In the genomic region with DNA sequence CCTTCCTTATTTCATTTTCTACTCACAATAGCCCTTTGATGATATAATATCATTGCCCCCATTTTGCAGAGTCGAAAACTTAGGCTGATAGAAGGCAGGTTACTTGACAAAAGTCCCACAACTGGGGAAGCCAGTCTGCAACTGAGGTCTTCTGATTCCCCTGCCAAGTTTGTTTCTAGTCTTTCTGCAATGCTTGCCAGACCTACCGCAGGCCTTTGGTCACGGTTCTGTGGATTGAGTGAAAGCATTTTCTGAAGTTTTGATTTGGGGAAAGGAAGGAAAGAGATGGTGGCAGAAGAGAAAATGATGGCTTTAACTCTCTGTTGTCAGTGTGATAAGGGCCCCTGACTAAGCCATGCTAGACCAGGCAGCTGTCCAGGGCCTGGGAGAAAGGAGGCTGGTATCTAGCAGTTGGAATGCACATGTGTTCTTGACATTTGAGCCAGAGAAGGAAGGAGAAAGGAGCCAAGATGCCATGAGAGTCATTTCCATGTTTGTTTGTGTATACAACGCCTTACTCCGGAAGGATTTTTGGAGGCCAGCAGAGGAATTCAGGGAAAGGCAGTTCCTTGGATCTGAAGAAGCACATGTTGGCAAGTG, we compare ENCODE assay signal across 14 cellular contexts. TPM values are rescaled to one million over a fixed set of nuclear protein-coding genes. Genes with fewer than 3 reads are reported as not detected.
DNase-seq lines count a peak whose midpoint lies in the region; TF ChIP-seq lines count a peak whose summit lies in the region.
"Had no signal": no experiment of that assay in that cellular context is flagged by ENCODE, and none has a peak within 500 bp of the region (broad histone marks: within the 10 kb centered on the region; RNA-seq: fewer than 3 reads in every experiment).

No MANE protein-coding gene starts in this region.

- H3K27ac ChIP-seq in neural progenitor cell: no peak overlapping the region
- H3K27ac ChIP-seq: 22Rv1 had no signal

- peaks cover 27% of the 10 kb centered on the region for H3K36me3 Mint-ChIP-seq in neural progenitor cell

- no peaks in the 10 kb centered on the region for H3K9me3 ChIP-seq in adipocyte (ENCODE audit: control insufficient read depth, low read length)
- no peaks in the 10 kb centered on the region for H3K9me3 ChIP-seq in BE2C
- H3K9me3 ChIP-seq in neural progenitor cell (ENCODE audit: low read depth): no peaks in the 10 kb centered on the region

- no peak overlapping the region for H3K27ac Mint-ChIP-seq in neural progenitor cell
- H3K27ac Mint-ChIP-seq: type B pancreatic cell had no signal

- peaks cover 32% of the 10 kb centered on the region for H3K4me1 ChIP-seq in adipocyte (ENCODE audit: control insufficient read depth, insufficient read depth, low read length)
- H3K4me1 ChIP-seq in BE2C: no peaks in the 10 kb centered on the region
- no peaks in the 10 kb centered on the region for H3K4me1 ChIP-seq in neural progenitor cell

- H3K27me3 ChIP-seq in adipocyte (replicated peaks; ENCODE audit: control insufficient read depth, insufficient read depth, low read length): no peaks in the 10 kb centered on the region
- H3K27me3 ChIP-seq in BE2C: no peaks in the 10 kb centered on the region
- no peaks in the 10 kb centered on the region for H3K27me3 ChIP-seq in neural progenitor cell

- peaks cover 4% of the 10 kb centered on the region for H3F3A ChIP-seq in neural progenitor cell (ENCODE audit: low read depth)

- H3K9me3 Mint-ChIP-seq in neural progenitor cell: peaks cover 3% of the 10 kb centered on the region
- H3K9me3 Mint-ChIP-seq: GM23338, type B pancreatic cell had no signal

- H4K20me1 ChIP-seq in neural progenitor cell (ENCODE audit: low read depth): no peaks in the 10 kb centered on the region

- H3K4me2 ChIP-seq in neural progenitor cell: no peak overlapping the region
- H3K4me2 ChIP-seq: GM23338 had no signal

- H3K79me2 ChIP-seq in neural progenitor cell (ENCODE audit: low read depth): no peaks in the 10 kb centered on the region

- no peak overlapping the region for H3K4me3 Mint-ChIP-seq in neural progenitor cell
- H3K4me3 Mint-ChIP-seq: GM23338, type B pancreatic cell had no signal

- H3K27me3 Mint-ChIP-seq in neural progenitor cell (ENCODE audit: insufficient read depth, low read depth): peaks cover 6% of the 10 kb centered on the region
- H3K27me3 Mint-ChIP-seq: type B pancreatic cell had no signal

- peak; percentile 53 for DNase-seq in DMS 273 (lab: John Stamatoyannopoulos, UW; ENCODE audit: unreplicated experiment)
- no peak for DNase-seq in DMS 273 treated with DMSO at 0.1 percent for 48 hours (lab: John Stamatoyannopoulos, UW)
- DNase-seq in adipocyte (ENCODE audit: low read depth): peak; percentile 82
- peak; percentile 81 for DNase-seq in fibroblast of pulmonary artery (ENCODE audit: low read depth)
- DNase-seq in skeletal muscle cell (ENCODE audit: low read depth): peak; percentile 26
- DNase-seq in T-helper 9 cell: no peak
- no peak for DNase-seq in BE2C
- DNase-seq in neural progenitor cell (ENCODE audit: low spot score): no peak
- DNase-seq: mesendoderm; NCI-H2107; stimulated activated CD4-positive, alpha-beta T cell treated with anti-CD3 and anti-CD28 coated beads, Interleukin-15, amount 100 ng/mL, for 24 hours had no signal

- no peak overlapping the region for H2AFZ ChIP-seq in neural progenitor cell (replicated peaks)
- H2AFZ ChIP-seq: GM23338 had no signal

- TF ChIP-seq CTCF in fibroblast of pulmonary artery (IDR thresholded peaks at IDR 0.05; ENCODE audit: low read length, missing control alignments): no peak
- no peak for TF ChIP-seq CTCF in BE2C (IDR thresholded peaks at IDR 0.05; ENCODE audit: low read depth, low read length)
- TF ChIP-seq CTCF in neural progenitor cell (IDR thresholded peaks at IDR 0.05): no peak

- H3K9ac ChIP-seq in adipocyte (ENCODE audit: low read length) (no peak overlapping the region), neural progenitor cell (no peak overlapping the region)

- no peak overlapping the region for H3K4me3 ChIP-seq in adipocyte (ENCODE audit: low read length)
- H3K4me3 ChIP-seq in fibroblast of pulmonary artery (replicated peaks; ENCODE audit: low read depth, low read length): no peak overlapping the region
- no peak overlapping the region for H3K4me3 ChIP-seq in skeletal muscle cell (ENCODE audit: low read depth, low read length)
- H3K4me3 ChIP-seq in BE2C (ENCODE audit: low read depth, low read length): no peak overlapping the region
- H3K4me3 ChIP-seq in neural progenitor cell: no peak overlapping the region
- H3K4me3 ChIP-seq: GM23338 had no signal

- peaks cover 16% of the 10 kb centered on the region for H3K4me1 Mint-ChIP-seq in neural progenitor cell
- H3K4me1 Mint-ChIP-seq: GM23338 had no signal

- H3K36me3 ChIP-seq in adipocyte (ENCODE audit: control insufficient read depth, insufficient read depth, low read length, severe bottlenecking) (peaks cover 69% of the 10 kb centered on the region), BE2C (no peaks in the 10 kb centered on the region), neural progenitor cell (no peaks in the 10 kb centered on the region)

RNA-seq across cellular contexts. Expression of a gene that starts 29.9 kb away (rescaled TPM):
- 7.1 TPM for polyA plus RNA-seq in BE2C (2012; ENCODE audit: insufficient read depth, insufficient read length, low read depth)
- total RNA-seq in neural progenitor cell (ENCODE audit: low replicate concordance): 8.3 and 15.3 TPM in 2 replicates

Comparison
In these comparisons a context has a peak if more than half of its experiments do, and no peak if none do; other contexts are left out.
1. DNase-seq: peak in DMS 273 (single experiment), adipocyte (single experiment), fibroblast of pulmonary artery (single experiment) and skeletal muscle cell (single experiment); none in DMS 273 treated with DMSO at 0.1 percent for 48 hours (single experiment), T-helper 9 cell (single experiment), BE2C (single experiment) and neural progenitor cell (single experiment).